1 cellular context compared by ENCODE assay signal in the genomic region with DNA sequence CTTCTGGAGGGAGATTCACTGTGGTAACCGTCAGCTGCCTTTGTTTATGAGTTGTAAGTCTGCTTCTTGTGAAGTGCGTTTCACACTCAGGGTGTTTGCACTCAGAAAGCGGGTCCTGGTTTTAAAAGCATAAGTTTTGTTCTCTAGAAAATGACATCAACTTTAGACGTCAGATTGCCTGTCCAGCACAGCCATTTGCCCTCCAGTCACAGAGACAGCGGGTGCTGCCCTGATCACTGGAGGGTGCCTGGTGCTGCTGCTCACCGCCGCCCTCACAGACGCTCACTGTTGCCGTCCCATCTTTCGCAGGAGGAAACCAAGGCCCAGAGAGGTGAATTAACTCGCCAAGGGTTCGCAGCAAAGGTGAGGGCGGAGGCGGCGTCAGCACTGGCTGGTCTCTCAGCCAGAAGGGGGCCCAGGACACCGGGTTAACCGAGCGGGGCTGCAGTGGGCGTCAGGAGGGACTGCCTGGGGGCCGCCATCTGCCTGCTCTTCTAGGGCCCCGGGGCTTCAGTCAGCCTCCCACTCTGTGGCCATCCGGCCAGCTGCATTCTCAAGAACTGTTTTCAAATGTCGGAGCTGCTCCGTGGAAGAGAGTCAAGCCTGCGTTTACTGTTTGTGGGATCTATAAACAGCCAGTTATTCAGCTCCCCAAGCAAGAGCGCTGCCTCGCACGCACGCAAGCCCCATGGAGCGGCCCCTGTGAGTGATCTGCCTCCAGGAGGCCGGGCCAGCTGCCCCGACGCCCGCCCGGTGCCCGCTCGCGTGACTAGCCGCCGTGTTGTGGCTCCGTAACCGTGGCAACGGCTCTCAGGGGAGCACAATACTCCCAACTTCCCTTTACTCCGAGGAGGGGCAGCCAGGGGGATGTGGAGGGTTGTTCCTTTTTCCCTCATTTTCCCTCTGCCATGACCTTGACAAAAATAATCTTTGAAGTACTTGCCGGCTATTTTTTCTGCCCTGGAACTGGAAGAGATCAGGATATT.
A peak's percentile ranks its signal among the peaks of the same experiment; 100 is the strongest.
TF ChIP-seq lines count a peak whose summit lies in the region.

No MANE protein-coding gene starts in this region.

TF ChIP-seq in GM12878, 131 proteins besides CTCF, POLR2A, EP300 and RAD21 (continued from another document):
- TF ChIP-seq, protein P1, sequence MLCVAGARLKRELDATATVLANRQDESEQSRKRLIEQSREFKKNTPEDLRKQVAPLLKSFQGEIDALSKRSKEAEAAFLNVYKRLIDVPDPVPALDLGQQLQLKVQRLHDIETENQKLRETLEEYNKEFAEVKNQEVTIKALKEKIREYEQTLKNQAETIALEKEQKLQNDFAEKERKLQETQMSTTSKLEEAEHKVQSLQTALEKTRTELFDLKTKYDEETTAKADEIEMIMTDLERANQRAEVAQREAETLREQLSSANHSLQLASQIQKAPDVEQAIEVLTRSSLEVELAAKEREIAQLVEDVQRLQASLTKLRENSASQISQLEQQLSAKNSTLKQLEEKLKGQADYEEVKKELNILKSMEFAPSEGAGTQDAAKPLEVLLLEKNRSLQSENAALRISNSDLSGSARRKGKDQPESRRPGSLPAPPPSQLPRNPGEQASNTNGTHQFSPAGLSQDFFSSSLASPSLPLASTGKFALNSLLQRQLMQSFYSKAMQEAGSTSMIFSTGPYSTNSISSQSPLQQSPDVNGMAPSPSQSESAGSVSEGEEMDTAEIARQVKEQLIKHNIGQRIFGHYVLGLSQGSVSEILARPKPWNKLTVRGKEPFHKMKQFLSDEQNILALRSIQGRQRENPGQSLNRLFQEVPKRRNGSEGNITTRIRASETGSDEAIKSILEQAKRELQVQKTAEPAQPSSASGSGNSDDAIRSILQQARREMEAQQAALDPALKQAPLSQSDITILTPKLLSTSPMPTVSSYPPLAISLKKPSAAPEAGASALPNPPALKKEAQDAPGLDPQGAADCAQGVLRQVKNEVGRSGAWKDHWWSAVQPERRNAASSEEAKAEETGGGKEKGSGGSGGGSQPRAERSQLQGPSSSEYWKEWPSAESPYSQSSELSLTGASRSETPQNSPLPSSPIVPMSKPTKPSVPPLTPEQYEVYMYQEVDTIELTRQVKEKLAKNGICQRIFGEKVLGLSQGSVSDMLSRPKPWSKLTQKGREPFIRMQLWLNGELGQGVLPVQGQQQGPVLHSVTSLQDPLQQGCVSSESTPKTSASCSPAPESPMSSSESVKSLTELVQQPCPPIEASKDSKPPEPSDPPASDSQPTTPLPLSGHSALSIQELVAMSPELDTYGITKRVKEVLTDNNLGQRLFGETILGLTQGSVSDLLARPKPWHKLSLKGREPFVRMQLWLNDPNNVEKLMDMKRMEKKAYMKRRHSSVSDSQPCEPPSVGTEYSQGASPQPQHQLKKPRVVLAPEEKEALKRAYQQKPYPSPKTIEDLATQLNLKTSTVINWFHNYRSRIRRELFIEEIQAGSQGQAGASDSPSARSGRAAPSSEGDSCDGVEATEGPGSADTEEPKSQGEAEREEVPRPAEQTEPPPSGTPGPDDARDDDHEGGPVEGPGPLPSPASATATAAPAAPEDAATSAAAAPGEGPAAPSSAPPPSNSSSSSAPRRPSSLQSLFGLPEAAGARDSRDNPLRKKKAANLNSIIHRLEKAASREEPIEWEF (IDR thresholded peaks at IDR 0.05; ENCODE audit: insufficient replicate concordance, low read depth, low read length) = peak; percentile 52
- TF ChIP-seq ZBED1 (IDR thresholded peaks at IDR 0.05; ENCODE audit: borderline replicate concordance) (peak; percentile 70; the same call in 1 of the 2 replicates), ESRRA (IDR thresholded peaks at IDR 0.05; ENCODE audit: low read length) (peak; percentile 71; the same call in 1 of the 2 replicates), MYB (IDR thresholded peaks at IDR 0.05; ENCODE audit: borderline replicate concordance, low read depth, low read length) (peak; percentile 89; the same call in 1 of the 2 replicates), EGR1 (IDR thresholded peaks at IDR 0.05; ENCODE audit: borderline replicate concordance in 1 of 2, low read depth in 2 of 2, low read length in 2 of 2) (peak; percentile 6 to 59; a peak in 2 of 3 replicates), ETV6 (conservative IDR thresholded peaks at IDR 0.05 in 1 of 2, IDR thresholded peaks at IDR 0.05 in 1 of 2; ENCODE audit: borderline replicate concordance in 1 of 2, low read depth in 1 of 2) (peak in 1 of 2 experiments; percentile 93; a peak in 2 of 4 replicates), SMC3 (IDR thresholded peaks at IDR 0.05; ENCODE audit: borderline replicate concordance, low read length) (peak; percentile 14; the same call in 1 of the 2 replicates), BCL11A (IDR thresholded peaks at IDR 0.05; ENCODE audit: low read depth, low read length) (peak; percentile 93), LARP7 (IDR thresholded peaks at IDR 0.05) (peak; percentile 49; the same call in 1 of the 2 replicates), SMARCA5 (IDR thresholded peaks at IDR 0.05) (peak; percentile 96), CHD4 (IDR thresholded peaks at IDR 0.05) (no peak), SP1 (IDR thresholded peaks at IDR 0.05; ENCODE audit: low read depth, low read length) (peak; percentile 85), BMI1 (IDR thresholded peaks at IDR 0.05; ENCODE audit: borderline replicate concordance) (peak; percentile 97)
TF ChIP-seq in GM12878: peak in this region for 70.
